Comparison of ENCODE assay signal across 8 cellular contexts in the genomic region with DNA sequence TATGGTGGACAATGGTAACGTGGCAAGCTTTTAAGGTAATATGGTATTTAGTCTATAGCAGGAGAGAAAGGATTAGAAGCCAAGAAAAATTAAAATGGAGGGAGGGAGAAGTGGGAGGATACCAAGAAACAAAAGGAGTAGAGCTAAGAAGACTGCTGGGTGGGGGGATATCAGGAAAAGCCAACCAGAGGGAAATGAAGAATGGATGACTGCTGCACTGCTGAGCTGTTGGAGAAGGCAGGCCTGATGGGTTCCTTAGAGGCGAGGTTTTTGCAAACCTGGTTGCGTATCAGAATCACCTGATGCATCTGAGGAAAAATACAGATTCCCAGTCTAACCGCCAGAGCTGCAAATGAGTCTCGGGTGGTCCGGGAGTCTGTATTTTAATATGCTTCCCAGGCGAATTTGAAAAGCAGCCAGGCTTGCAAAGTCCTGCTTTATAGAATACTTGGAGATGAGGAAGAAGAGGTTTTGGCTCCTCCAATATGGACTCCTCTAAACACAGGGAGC.
A peak's percentile ranks its signal among the peaks of the same experiment; 100 is the strongest.
DNase-seq lines count a peak whose midpoint lies in the region; TF ChIP-seq lines count a peak whose summit lies in the region.

No MANE protein-coding gene starts in this region.

- H3K9ac ChIP-seq in HUES6 (ENCODE audit: low read length): peak overlapping the region; percentile 97

- H3K27me3 ChIP-seq in HUES6 (ENCODE audit: control insufficient read depth, insufficient read depth, low read length) (no peaks in the 10 kb centered on the region), muscle layer of duodenum (ENCODE audit: low read depth, low read length) (no peaks in the 10 kb centered on the region)

- peak overlapping the region; percentile 72 for H3K4me3 ChIP-seq in AG09309 (ENCODE audit: control insufficient read depth, low read depth, low read length)
- H3K4me3 ChIP-seq in HUES6 (ENCODE audit: low read depth, low read length): peak overlapping the region; percentile 83
- peak overlapping the region; percentile 71 to 73 for H3K4me3 ChIP-seq in cardiac fibroblast (replicated peaks in 1 of 2; ENCODE audit: low read depth in 2 of 2, low read length in 2 of 2)
- peak overlapping the region; percentile 71 to 79 for H3K4me3 ChIP-seq in muscle layer of duodenum (ENCODE audit: low read depth in 1 of 2, low read length in 2 of 2)

- TF ChIP-seq CTCF in AG09309 (IDR thresholded peaks at IDR 0.05; ENCODE audit: control insufficient read depth, insufficient read depth, low read depth, low read length, missing control alignments) (no peak), cardiac fibroblast (IDR thresholded peaks at IDR 0.05; ENCODE audit: low read depth, low read length) (no peak)

- H3K9me3 ChIP-seq in HUES6 (ENCODE audit: control insufficient read depth, insufficient read depth, low read depth, low read length): no peaks in the 10 kb centered on the region
- no peaks in the 10 kb centered on the region for H3K9me3 ChIP-seq in muscle layer of duodenum (ENCODE audit: control insufficient read depth in 1 of 2, low read length in 2 of 2)

- H3K36me3 ChIP-seq in HUES6 (ENCODE audit: control insufficient read depth, insufficient read depth, low read length): peaks cover 28% of the 10 kb centered on the region
- H3K36me3 ChIP-seq in muscle layer of duodenum (ENCODE audit: control insufficient read depth in 1 of 2, insufficient read depth in 2 of 2, low read length in 2 of 2): peaks cover 0 to 3% of the 10 kb centered on the region in 2 donors

- H3K4me1 ChIP-seq in HUES6 (ENCODE audit: control insufficient read depth, insufficient read depth, low read length) (peaks cover 38% of the 10 kb centered on the region), muscle layer of duodenum (ENCODE audit: control insufficient read depth in 1 of 2, insufficient read depth in 2 of 2, low read length in 2 of 2) (peaks cover 0 to 13% of the 10 kb centered on the region in 2 donors)

- H3K27ac ChIP-seq in HUES6 (ENCODE audit: low read depth, low read length): no peak overlapping the region
- peak overlapping the region; percentile 45 for H3K27ac ChIP-seq in muscle layer of duodenum (ENCODE audit: low read length)

- DNase-seq in AG09309 (ENCODE audit: low read depth) (no peak), cardiac fibroblast (ENCODE audit: low read depth in 2 of 2) (no peak), GM19238 (ENCODE audit: insufficient read length, low spot score) (no peak), T1000 (lab: John Stamatoyannopoulos, UW) (no peak), COR-L47 (lab: John Stamatoyannopoulos, UW) (no peak)
- no peak for DNase-seq in activated CD4-positive, alpha-beta T cell treated with anti-CD3 and anti-CD28 coated beads for 4 hours
